In the genomic region with DNA sequence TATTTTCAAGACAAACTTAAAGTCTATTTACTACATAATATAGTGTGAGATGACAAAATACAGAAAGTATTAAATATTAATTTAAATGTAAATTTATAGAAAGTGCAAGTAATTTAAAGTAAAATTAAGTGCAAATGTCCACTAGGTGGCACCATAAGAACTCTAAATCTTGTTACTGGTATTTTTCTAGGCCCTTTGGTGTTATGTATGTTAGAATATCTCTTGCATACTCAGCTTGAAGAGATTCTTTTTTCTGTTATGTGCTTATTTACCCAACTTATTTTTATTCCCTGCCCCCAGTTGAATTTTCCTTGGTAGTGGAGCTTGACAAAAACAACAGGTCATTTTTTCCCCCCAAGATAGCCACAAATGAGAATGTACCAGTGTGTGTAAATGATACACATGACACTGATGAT, we compare ENCODE assay signal across 8 cellular contexts.
DNase-seq lines count a peak whose midpoint lies in the region; FAIRE-seq and TF ChIP-seq lines count a peak whose summit lies in the region.

No MANE protein-coding gene starts in this region.

- no peak overlapping the region for H3K56ac ChIP-seq in H1 (replicated peaks; ENCODE audit: insufficient read length, low read depth, low read length)

- peaks cover 90% of the 10 kb centered on the region for H3K4me1 Mint-ChIP-seq in HFFc6 (ENCODE audit: low read depth)
- H3K4me1 Mint-ChIP-seq in activated CD4-positive, alpha-beta memory T cell treated with anti-CD3 and anti-CD28 coated beads for 36 hours (ENCODE audit: low read depth): peaks cover 2% of the 10 kb centered on the region

- intact Hi-C loops in activated CD4-positive, alpha-beta memory T cell treated with anti-CD3 and anti-CD28 coated beads for 36 hours (cut with micrococcal nuclease): loop anchor here (5.0 kb wide), 2 partner anchors 250 to 1000 kb away; no protein-coding TSS in a partner anchor

- no peak for TF ChIP-seq EP300 in H1 (IDR thresholded peaks at IDR 0.05; ENCODE audit: borderline replicate concordance in 1 of 2, low read depth in 2 of 2, low read length in 2 of 2)

- CTCF ChIA-PET in BJ (lab: Yijun Ruan, JAX): interaction anchor here (0.6 to 2.2 kb wide), 5 partner anchors 13 to 1206 kb away, joined by 3 to 7 read pairs (median 4); no protein-coding TSS in a partner anchor
- CTCF ChIA-PET in H1 (lab: Charles Lee; ENCODE audit: partially characterized antibody): interaction anchor here (0.5 to 2.4 kb wide), 13 partner anchors 11 to 1726 kb away, joined by 3 to 10 read pairs (median 4); no protein-coding TSS in a partner anchor
- CTCF ChIA-PET in activated CD4-positive, alpha-beta memory T cell treated with anti-CD3 and anti-CD28 coated beads for 36 hours (lab: Charles Lee): interaction anchor here (0.6 to 2.3 kb wide), 8 partner anchors 8 to 714 kb away, joined by 3 to 8 read pairs (median 6); no protein-coding TSS in a partner anchor

- H2BK120ac ChIP-seq in H1 (replicated peaks; ENCODE audit: low read depth, low read length): no peak overlapping the region

- H3K27ac ChIP-seq in H1 (ENCODE audit: low read depth, low read length) (no peak overlapping the region), parathyroid adenoma (no peak overlapping the region)

- no peaks in the 10 kb centered on the region; the same call in 1 of the 2 replicates for H3K23me2 ChIP-seq in H1 (ENCODE audit: low read depth, low read length)

- H3K18ac ChIP-seq in H1 (ENCODE audit: extremely low read depth, low read length): no peak overlapping the region

- no peaks in the 10 kb centered on the region for H3K79me2 ChIP-seq in H1 (ENCODE audit: control insufficient read depth in 1 of 2, insufficient read depth in 2 of 2, low read length in 2 of 2)
- no peaks in the 10 kb centered on the region for H3K79me2 ChIP-seq in parathyroid adenoma

- H2BK5ac ChIP-seq in H1 (ENCODE audit: low read depth, low read length): no peak overlapping the region

- H3K27me3 ChIP-seq in BJ (ENCODE audit: control insufficient read depth, insufficient read depth, low read length) (no peaks in the 10 kb centered on the region), NT2/D1 (ENCODE audit: insufficient read depth, insufficient read length) (no peaks in the 10 kb centered on the region), H1 (replicated peaks in 1 of 4; ENCODE audit: control insufficient read depth in 3 of 4, extremely low read depth in 1 of 4, insufficient read depth in 3 of 4, low read length in 3 of 4) (no peaks in the 10 kb centered on the region), parathyroid adenoma (ENCODE audit: control insufficient read depth, insufficient read depth, low read length) (no peaks in the 10 kb centered on the region)

- no peak overlapping the region for H2BK15ac ChIP-seq in H1 (ENCODE audit: low read length)

- no peak overlapping the region for H2AK5ac ChIP-seq in H1 (ENCODE audit: low read depth, low read length)

- H3K4me1 ChIP-seq in NT2/D1 (ENCODE audit: insufficient read depth, insufficient read length): no peaks in the 10 kb centered on the region
- H3K4me1 ChIP-seq in H1 (replicated peaks in 1 of 4; ENCODE audit: control insufficient read depth in 3 of 4, insufficient read depth in 4 of 4, low read length in 3 of 4): no peaks in the 10 kb centered on the region
- no peaks in the 10 kb centered on the region for H3K4me1 ChIP-seq in parathyroid adenoma

- no peaks in the 10 kb centered on the region for H3K27me3 Mint-ChIP-seq in HFFc6 (ENCODE audit: insufficient read depth)
- no peaks in the 10 kb centered on the region for H3K27me3 Mint-ChIP-seq in activated CD4-positive, alpha-beta memory T cell treated with anti-CD3 and anti-CD28 coated beads for 36 hours

- no peak overlapping the region for H3K9ac ChIP-seq in NT2/D1 (ENCODE audit: insufficient read length, low read depth)
- H3K9ac ChIP-seq in H1 (replicated peaks in 1 of 4; ENCODE audit: extremely low read depth in 1 of 4, low read depth in 3 of 4, low read length in 3 of 4): no peak overlapping the region
- no peak overlapping the region for H3K9ac ChIP-seq in parathyroid adenoma

- no peak overlapping the region for H2BK12ac ChIP-seq in H1 (ENCODE audit: low read depth, low read length)

- H3K4me2 ChIP-seq in H1 (ENCODE audit: insufficient read depth in 1 of 2, low read depth in 2 of 2, low read length in 2 of 2): no peak overlapping the region
- H3K4me2 ChIP-seq in parathyroid adenoma (ENCODE audit: low read length): no peak overlapping the region

- no peak overlapping the region for H4K91ac ChIP-seq in H1 (replicated peaks; ENCODE audit: insufficient read length, low read length)

- H3K4me3 ChIP-seq in BJ (ENCODE audit: low read depth, low read length): no peak overlapping the region
- H3K4me3 ChIP-seq in NT2/D1 (ENCODE audit: insufficient read length, low read depth): no peak overlapping the region
- H3K4me3 ChIP-seq in H1 (ENCODE audit: extremely low read depth in 1 of 4, insufficient read depth in 2 of 4, low read depth in 3 of 4, low read length in 4 of 4): no peak overlapping the region
- no peak overlapping the region for H3K4me3 ChIP-seq in parathyroid adenoma (ENCODE audit: low read depth, low read length)

- H3K27ac Mint-ChIP-seq in HFFc6: no peak overlapping the region
- H3K27ac Mint-ChIP-seq in activated CD4-positive, alpha-beta memory T cell treated with anti-CD3 and anti-CD28 coated beads for 36 hours: no peak overlapping the region

- no peak overlapping the region for H3K23ac ChIP-seq in H1 (ENCODE audit: insufficient read length)

- H3K36me3 ChIP-seq in BJ (ENCODE audit: control insufficient read depth, insufficient read depth, low read length) (no peaks in the 10 kb centered on the region), NT2/D1 (ENCODE audit: insufficient read depth, insufficient read length, low read length) (no peaks in the 10 kb centered on the region), H1 (ENCODE audit: control insufficient read depth in 2 of 4, insufficient read depth in 4 of 4, low read length in 3 of 4) (no peaks in the 10 kb centered on the region), parathyroid adenoma (ENCODE audit: control insufficient read depth, insufficient read depth, low read length) (no peaks in the 10 kb centered on the region)

- H2AFZ ChIP-seq in H1 (ENCODE audit: low read length): no peak overlapping the region
- no peak overlapping the region for H2AFZ ChIP-seq in parathyroid adenoma

- H3K79me1 ChIP-seq in H1 (ENCODE audit: low read depth, low read length): no peaks in the 10 kb centered on the region

- no peak overlapping the region for H4K8ac ChIP-seq in H1 (ENCODE audit: extremely low read depth, insufficient read depth, low read length)

- H3K4ac ChIP-seq in H1 (replicated peaks; ENCODE audit: insufficient read length, low read depth, low read length): no peak overlapping the region

- no peak for TF ChIP-seq POLR2A in H1 (IDR thresholded peaks at IDR 0.05; ENCODE audit: control extremely low read depth in 1 of 2, low read depth in 2 of 2, low read length in 2 of 2)

- H3K4me3 Mint-ChIP-seq in HFFc6: no peak overlapping the region
- H3K4me3 Mint-ChIP-seq in activated CD4-positive, alpha-beta memory T cell treated with anti-CD3 and anti-CD28 coated beads for 36 hours: no peak overlapping the region

- POLR2A ChIA-PET in BJ (lab: Charles Lee) (no interaction called here), H1 (lab: Charles Lee; ENCODE audit: partially characterized antibody) (no interaction called here)
- POLR2A ChIA-PET in activated CD4-positive, alpha-beta memory T cell treated with anti-CD3 and anti-CD28 coated beads for 36 hours (lab: Charles Lee): no interaction called here

- peaks cover 0 to 2% of the 10 kb centered on the region in 2 experiments for H4K20me1 ChIP-seq in H1 (replicated peaks in 1 of 2; ENCODE audit: control insufficient read depth in 1 of 2, insufficient read depth in 2 of 2, low read length in 2 of 2)

- no peak overlapping the region for H3K14ac ChIP-seq in H1 (ENCODE audit: insufficient read length)

- H3K9me3 ChIP-seq in NT2/D1 (ENCODE audit: insufficient read depth, low read length) (no peaks in the 10 kb centered on the region), H1 (ENCODE audit: insufficient read depth in 2 of 2, low read depth in 1 of 2, low read length in 1 of 2) (no peaks in the 10 kb centered on the region; a peak in 1 of 4 replicates), parathyroid adenoma (ENCODE audit: control insufficient read depth, low read length) (no peaks in the 10 kb centered on the region)

- peak; percentile 50 to 63 for TF ChIP-seq RAD21 in H1 (IDR thresholded peaks at IDR 0.05 in 1 of 2, conservative IDR thresholded peaks at IDR 0.05 in 1 of 2; ENCODE audit: low read depth in 2 of 2, low read length in 2 of 2)

- peak; percentile 47 for TF ChIP-seq CTCF in BJ (IDR thresholded peaks at IDR 0.05; ENCODE audit: insufficient read depth, low read depth, low read length)
- TF ChIP-seq CTCF in HFFc6 (IDR thresholded peaks at IDR 0.05): peak; percentile 92
- TF ChIP-seq CTCF in H1 (IDR thresholded peaks at IDR 0.05; ENCODE audit: control extremely low read depth in 1 of 3, insufficient read depth in 1 of 3, low read depth in 1 of 3, low read length in 3 of 3): peak in 2 of 3 experiments; percentile 17 to 20; a peak in 2 of 4 replicates
- peak; percentile 32 for TF ChIP-seq CTCF in parathyroid adenoma (IDR thresholded peaks at IDR 0.05)

- H3K9me3 Mint-ChIP-seq in HFFc6: no peaks in the 10 kb centered on the region
- no peaks in the 10 kb centered on the region for H3K9me3 Mint-ChIP-seq in activated CD4-positive, alpha-beta memory T cell treated with anti-CD3 and anti-CD28 coated beads for 36 hours

- no peaks in the 10 kb centered on the region for H3K36me3 Mint-ChIP-seq in HFFc6 (ENCODE audit: low read depth)
- H3K36me3 Mint-ChIP-seq in activated CD4-positive, alpha-beta memory T cell treated with anti-CD3 and anti-CD28 coated beads for 36 hours: no peaks in the 10 kb centered on the region

- H2BK20ac ChIP-seq in H1 (ENCODE audit: low read length): no peak overlapping the region

- FAIRE-seq in H1 (lab: Jason Lieb, UNC): no peak

- no peak overlapping the region for H4K5ac ChIP-seq in H1 (ENCODE audit: insufficient read length, low read depth, low read length)

- DNase-seq in BJ (ENCODE audit: low read depth) (no peak), HFFc6 (peak; percentile 24), NT2/D1 (ENCODE audit: low read depth, low spot score) (peak; percentile 40), H1 (ENCODE audit: low read depth in 1 of 2, low spot score in 2 of 2) (no peak), cerebellar nuclear complex (lab: John Stamatoyannopoulos, UW) (no peak)
- no peak for DNase-seq in activated effector memory CD4-positive, alpha-beta T cell treated with anti-CD3 and anti-CD28 coated beads, Interleukin-2, amount 50 U/mL, for 16 hours
- DNase-seq in activated CD4-positive, alpha-beta memory T cell treated with anti-CD3 and anti-CD28 coated beads for 36 hours: no peak

TF ChIP-seq in H1, 55 proteins besides CTCF, POLR2A, EP300 and RAD21 (continues in another document):
- TF ChIP-seq HDAC2 (IDR thresholded peaks at IDR 0.05; ENCODE audit: borderline replicate concordance in 1 of 2, low read depth in 2 of 2, low read length in 2 of 2) (no peak), MAFK (IDR thresholded peaks at IDR 0.05; ENCODE audit: low read depth, low read length) (no peak), CBX8 (IDR thresholded peaks at IDR 0.05; ENCODE audit: borderline replicate concordance, low read depth, low read length) (no peak)

Comparison
In these comparisons a context has a peak if more than half of its experiments do, and no peak if none do; other contexts are left out.
1. DNase-seq: peak in HFFc6 (single experiment) and NT2/D1 (single experiment); none in BJ (single experiment), H1 (0 of 2), activated effector memory CD4-positive, alpha-beta T cell treated with anti-CD3 and anti-CD28 coated beads, Interleukin-2, amount 50 U/mL, for 16 hours (single experiment), cerebellar nuclear complex (0 of 2) and activated CD4-positive, alpha-beta memory T cell treated with anti-CD3 and anti-CD28 coated beads for 36 hours (single experiment).
2. CTCF ChIP-seq: peak in every context shown above with its lines; median percentile 92 in HFFc6; 47 in BJ; 32 in parathyroid adenoma; 18 in H1.